ENCODE assay signal across 8 cellular contexts in the genomic region with DNA sequence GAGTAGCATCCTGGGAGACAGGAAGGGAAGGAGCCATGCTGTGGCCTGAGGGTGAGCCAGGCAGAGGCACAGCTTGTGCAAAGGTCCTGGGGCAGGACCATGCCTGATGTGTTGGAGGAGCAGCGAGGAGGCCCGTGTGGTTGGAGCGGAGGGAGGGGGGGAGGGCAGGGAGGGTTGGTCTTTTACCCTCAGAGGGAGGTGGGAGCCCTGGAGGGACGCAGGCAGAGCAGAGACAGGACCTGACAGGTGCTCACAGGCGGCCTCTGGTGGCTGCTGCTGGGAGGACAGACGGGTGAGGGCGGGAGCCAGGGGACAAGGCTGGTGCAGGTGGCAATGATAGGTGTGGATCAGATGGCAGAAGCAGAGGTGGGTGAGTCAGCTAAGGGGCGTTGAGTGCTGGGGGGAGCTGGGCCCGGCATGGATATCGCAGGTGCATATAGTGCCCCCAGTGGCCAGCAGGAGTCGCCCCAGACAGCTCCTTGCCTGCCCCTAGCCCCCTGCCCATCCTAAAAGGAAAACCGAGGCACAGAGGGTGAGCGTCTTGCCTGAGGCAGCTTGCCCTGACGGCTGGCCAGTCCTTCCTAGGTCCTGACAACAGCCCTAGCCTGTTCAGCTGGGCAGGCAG. TPM values are rescaled to one million over a fixed set of nuclear protein-coding genes. Genes with fewer than 3 reads are reported as not detected.
DNase-seq lines count a peak whose midpoint lies in the region; ATAC-seq, FAIRE-seq and TF ChIP-seq lines count a peak whose summit lies in the region.

No MANE protein-coding gene starts in this region.

- H3K9me3 Mint-ChIP-seq in WTC11 = no peaks in the 10 kb centered on the region

- intact Hi-C loops in breast epithelium (cut with DNase I; ENCODE audit: low total_unique reads) (no loop called here), right lobe of liver (cut with DNase I) (no loop called here)

- H3K27ac ChIP-seq in breast epithelium = no peak overlapping the region
- H3K27ac ChIP-seq in right lobe of liver = no peak overlapping the region

- H3K9me3 ChIP-seq in breast epithelium (no peaks in the 10 kb centered on the region), right lobe of liver (no peaks in the 10 kb centered on the region)

- no peak for TF ChIP-seq POLR2A in breast epithelium (IDR thresholded peaks at IDR 0.05)
- TF ChIP-seq POLR2A in right lobe of liver (IDR thresholded peaks at IDR 0.05) = no peak

- TF ChIP-seq CTCF in D721Med (IDR thresholded peaks at IDR 0.05; ENCODE audit: insufficient read depth, missing control alignments) = peak; percentile 56
- TF ChIP-seq CTCF in LNCaP clone FGC (IDR thresholded peaks at IDR 0.05; ENCODE audit: control insufficient read depth, extremely low read depth, insufficient read depth) = peak; percentile 55
- peak; percentile 80 for TF ChIP-seq CTCF in WTC11 (IDR thresholded peaks at IDR 0.05)
- TF ChIP-seq CTCF in breast epithelium (IDR thresholded peaks at IDR 0.05) = peak in 2 of 3 donors; percentile 42 to 70
- peak; percentile 66 to 79 (median 72) for TF ChIP-seq CTCF in right lobe of liver (IDR thresholded peaks at IDR 0.05)

- H3K4me3 ChIP-seq in LNCaP clone FGC (ENCODE audit: low read depth, low read length) (no peak overlapping the region), breast epithelium (no peak overlapping the region), right lobe of liver (no peak overlapping the region)

- H3K36me3 ChIP-seq in breast epithelium (no peaks in the 10 kb centered on the region), right lobe of liver (no peaks in the 10 kb centered on the region)

- WGBS in right lobe of liver (ENCODE audit: insufficient coverage, low coverage, low lambda C conversion rate, missing lambda C conversion rate) = 4% methylated on average over 7 of the region's 14 CpGs

- no peaks in the 10 kb centered on the region for H3K27me3 ChIP-seq in breast epithelium
- no peaks in the 10 kb centered on the region for H3K27me3 ChIP-seq in right lobe of liver

- H3K27me3 Mint-ChIP-seq in WTC11 (ENCODE audit: low read depth) = no peaks in the 10 kb centered on the region

- CTCF ChIA-PET in WTC11 (lab: Charles Lee) = interaction anchor here (0.6 to 6.4 kb wide), 47 partner anchors 9 to 489 kb away, joined by 3 to 84 read pairs (median 5); a partner anchor contains a TSS

- FAIRE-seq in D721Med (lab: Jason Lieb, UNC) = no peak

- no peaks in the 10 kb centered on the region for H3K4me1 Mint-ChIP-seq in WTC11

- H3K4me3 Mint-ChIP-seq in WTC11 = no peak overlapping the region

- no peaks in the 10 kb centered on the region for H3K36me3 Mint-ChIP-seq in WTC11

- ATAC-seq in WTC11 = peak; percentile 98
- ATAC-seq in right lobe of liver = peak; percentile 40 to 63 (median 60)
- ATAC-seq in GM21717 (IDR thresholded peaks at IDR 0.05; ENCODE audit: unreplicated experiment) = no peak
- no peak for ATAC-seq in HG03280 (IDR thresholded peaks at IDR 0.05; ENCODE audit: unreplicated experiment)

- H3K4me1 ChIP-seq in breast epithelium = no peaks in the 10 kb centered on the region
- peaks cover 0 to 20% (median 4%) of the 10 kb centered on the region in 4 donors for H3K4me1 ChIP-seq in right lobe of liver

- H3K27ac Mint-ChIP-seq in WTC11 = no peak overlapping the region

- POLR2A ChIA-PET in WTC11 (lab: Charles Lee) = no interaction called here

- no peak for DNase-seq in D721Med (ENCODE audit: insufficient read length, low spot score)
- no peak for DNase-seq in LNCaP clone FGC (ENCODE audit: low read depth)
- DNase-seq in WTC11 (ENCODE audit: low spot score) = peak; percentile 85
- no peak for DNase-seq in breast epithelium (ENCODE audit: low spot score in 2 of 2)
- peak; percentile 73 to 80 (median 78) for DNase-seq in right lobe of liver
- peak; percentile 71 for DNase-seq in stimulated activated CD8-positive, alpha-beta memory T cell treated with anti-CD3 and anti-CD28 coated beads, Interleukin-4, amount 100 ng/mL, for 24 hours (ENCODE audit: low read depth)

TF ChIP-seq in WTC11, 78 proteins besides CTCF, POLR2A, EP300 and RAD21:
- TF ChIP-seq NFE2L1 (CRISPR knock-in tag; IDR thresholded peaks at IDR 0.05) (peak; percentile 25; the same call in 1 of the 2 replicates), ETV6 (CRISPR knock-in tag; IDR thresholded peaks at IDR 0.05) (0 out of 2 replicates have a peak, but pooled peaks have one; percentile 12), TCF7 (CRISPR knock-in tag; IDR thresholded peaks at IDR 0.05; ENCODE audit: low read depth) (0 out of 2 replicates have a peak, but pooled peaks have one; percentile 21)
- TF ChIP-seq, protein P1, sequence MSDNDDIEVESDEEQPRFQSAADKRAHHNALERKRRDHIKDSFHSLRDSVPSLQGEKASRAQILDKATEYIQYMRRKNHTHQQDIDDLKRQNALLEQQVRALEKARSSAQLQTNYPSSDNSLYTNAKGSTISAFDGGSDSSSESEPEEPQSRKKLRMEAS (CRISPR knock-in tag; IDR thresholded peaks at IDR 0.05) = peak; percentile 50; the same call in 1 of the 2 replicates
- TF ChIP-seq, protein P2, sequence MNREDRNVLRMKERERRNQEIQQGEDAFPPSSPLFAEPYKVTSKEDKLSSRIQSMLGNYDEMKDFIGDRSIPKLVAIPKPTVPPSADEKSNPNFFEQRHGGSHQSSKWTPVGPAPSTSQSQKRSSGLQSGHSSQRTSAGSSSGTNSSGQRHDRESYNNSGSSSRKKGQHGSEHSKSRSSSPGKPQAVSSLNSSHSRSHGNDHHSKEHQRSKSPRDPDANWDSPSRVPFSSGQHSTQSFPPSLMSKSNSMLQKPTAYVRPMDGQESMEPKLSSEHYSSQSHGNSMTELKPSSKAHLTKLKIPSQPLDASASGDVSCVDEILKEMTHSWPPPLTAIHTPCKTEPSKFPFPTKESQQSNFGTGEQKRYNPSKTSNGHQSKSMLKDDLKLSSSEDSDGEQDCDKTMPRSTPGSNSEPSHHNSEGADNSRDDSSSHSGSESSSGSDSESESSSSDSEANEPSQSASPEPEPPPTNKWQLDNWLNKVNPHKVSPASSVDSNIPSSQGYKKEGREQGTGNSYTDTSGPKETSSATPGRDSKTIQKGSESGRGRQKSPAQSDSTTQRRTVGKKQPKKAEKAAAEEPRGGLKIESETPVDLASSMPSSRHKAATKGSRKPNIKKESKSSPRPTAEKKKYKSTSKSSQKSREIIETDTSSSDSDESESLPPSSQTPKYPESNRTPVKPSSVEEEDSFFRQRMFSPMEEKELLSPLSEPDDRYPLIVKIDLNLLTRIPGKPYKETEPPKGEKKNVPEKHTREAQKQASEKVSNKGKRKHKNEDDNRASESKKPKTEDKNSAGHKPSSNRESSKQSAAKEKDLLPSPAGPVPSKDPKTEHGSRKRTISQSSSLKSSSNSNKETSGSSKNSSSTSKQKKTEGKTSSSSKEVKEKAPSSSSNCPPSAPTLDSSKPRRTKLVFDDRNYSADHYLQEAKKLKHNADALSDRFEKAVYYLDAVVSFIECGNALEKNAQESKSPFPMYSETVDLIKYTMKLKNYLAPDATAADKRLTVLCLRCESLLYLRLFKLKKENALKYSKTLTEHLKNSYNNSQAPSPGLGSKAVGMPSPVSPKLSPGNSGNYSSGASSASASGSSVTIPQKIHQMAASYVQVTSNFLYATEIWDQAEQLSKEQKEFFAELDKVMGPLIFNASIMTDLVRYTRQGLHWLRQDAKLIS (CRISPR knock-in tag; IDR thresholded peaks at IDR 0.05; ENCODE audit: borderline replicate concordance) = no peak
- TF ChIP-seq, protein P3, sequence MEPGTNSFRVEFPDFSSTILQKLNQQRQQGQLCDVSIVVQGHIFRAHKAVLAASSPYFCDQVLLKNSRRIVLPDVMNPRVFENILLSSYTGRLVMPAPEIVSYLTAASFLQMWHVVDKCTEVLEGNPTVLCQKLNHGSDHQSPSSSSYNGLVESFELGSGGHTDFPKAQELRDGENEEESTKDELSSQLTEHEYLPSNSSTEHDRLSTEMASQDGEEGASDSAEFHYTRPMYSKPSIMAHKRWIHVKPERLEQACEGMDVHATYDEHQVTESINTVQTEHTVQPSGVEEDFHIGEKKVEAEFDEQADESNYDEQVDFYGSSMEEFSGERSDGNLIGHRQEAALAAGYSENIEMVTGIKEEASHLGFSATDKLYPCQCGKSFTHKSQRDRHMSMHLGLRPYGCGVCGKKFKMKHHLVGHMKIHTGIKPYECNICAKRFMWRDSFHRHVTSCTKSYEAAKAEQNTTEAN (CRISPR knock-in tag; IDR thresholded peaks at IDR 0.05) = no peak

RNA-seq across cellular contexts. Expression of a gene that starts 9.8 kb away (rescaled TPM):
- 0.22 to 0.44 TPM (median 0.37 TPM) in 3 replicates for total RNA-seq in WTC11 (2021)
- total RNA-seq in breast epithelium = 10 to 100 TPM in 1 of 3 donors, 1 to 10 TPM in 2; 7.8 to 16.2 (median 8.5) TPM
- 1 to 10 TPM in 2 of 6 experiments, under 1 TPM in 4; 0.31 to 3.9 (median 0.83) TPM for total RNA-seq in right lobe of liver

RNA-seq across cellular contexts. Expression of a gene that starts 31.9 kb away (rescaled TPM):
- total RNA-seq in WTC11 (2021) (22.4 to 27.2 TPM (median 23.5 TPM) in 3 replicates), breast epithelium (10 to 100 TPM; 40.5 to 52.0 (median 42.3) TPM), right lobe of liver (10 to 100 TPM; 19.5 to 28.0 (median 22.4) TPM)

RNA-seq across cellular contexts. Expression of a gene that starts 52.6 kb away (rescaled TPM):
- total RNA-seq in WTC11 (2021) (0.27 to 0.37 TPM (median 0.28 TPM) in 3 replicates), breast epithelium (1 to 10 TPM in 2 of 3 donors, not detected in 1; 1.3 to 1.9 TPM), right lobe of liver (1 to 10 TPM in 3 of 6 experiments, under 1 TPM in 3; 0.53 to 2.2 (median 0.97) TPM)

RNA-seq across cellular contexts. Expression of a gene that starts 59.7 kb away (rescaled TPM):
- total RNA-seq in WTC11 (2021) (99.9 to 113 TPM (median 105 TPM) in 3 replicates), breast epithelium (10 to 100 TPM; 21.1 to 34.7 (median 25.3) TPM), right lobe of liver (10 to 100 TPM; 32.0 to 59.9 (median 40.4) TPM)

Comparison
In these comparisons a context has a peak if more than half of its experiments do, and no peak if none do; other contexts are left out.
1. DNase-seq: peak in WTC11 (single experiment), right lobe of liver (3 of 3) and stimulated activated CD8-positive, alpha-beta memory T cell treated with anti-CD3 and anti-CD28 coated beads, Interleukin-4, amount 100 ng/mL, for 24 hours (single experiment); none in D721Med (single experiment), LNCaP clone FGC (single experiment) and breast epithelium (0 of 2).
2. ATAC-seq: peak in WTC11 (single experiment) and right lobe of liver (4 of 4); none in GM21717 (single experiment) and HG03280 (single experiment).
3. Peak in every context shown above with its lines, with median percentiles within 50 percentile points of each other: CTCF ChIP-seq.